1 cellular context compared by ENCODE assay signal in genomic region chr9:37415011-37415719, GRCh38.
A peak's percentile ranks its signal among the peaks of the same experiment; 100 is the strongest.
TF ChIP-seq lines count a peak whose summit lies in the region.

No MANE protein-coding gene starts in this region.

TF ChIP-seq in HepG2, 621 proteins besides CTCF, POLR2A, EP300 and RAD21 (continued from another document and continues in another):
- TF ChIP-seq ZMAT5 (CRISPR knock-in tag; IDR thresholded peaks at IDR 0.05; ENCODE audit: borderline replicate concordance, low read depth) (no peak), MAF1 (CRISPR knock-in tag; IDR thresholded peaks at IDR 0.05; ENCODE audit: borderline replicate concordance) (no peak), CEBPB (IDR thresholded peaks at IDR 0.05; ENCODE audit: borderline replicate concordance, low read depth, low read length) (no peak), JARID2 (CRISPR knock-in tag; IDR thresholded peaks at IDR 0.05; ENCODE audit: insufficient replicate concordance) (no peak), E2F1 (CRISPR knock-in tag; IDR thresholded peaks at IDR 0.05) (no peak), BCLAF1 (IDR thresholded peaks at IDR 0.05) (no peak), NR2F1 (CRISPR knock-in tag; IDR thresholded peaks at IDR 0.05) (no peak), MEF2D (CRISPR knock-in tag; IDR thresholded peaks at IDR 0.05) (no peak), MBD4 (IDR thresholded peaks at IDR 0.05; ENCODE audit: borderline replicate concordance, low read length) (no peak), EHMT2 (IDR thresholded peaks at IDR 0.05; ENCODE audit: borderline replicate concordance, low read depth, low read length) (peak; percentile 49; the same call in 1 of the 2 replicates), ZBTB49 (CRISPR knock-in tag; IDR thresholded peaks at IDR 0.05; ENCODE audit: borderline replicate concordance) (no peak), SAFB2 (CRISPR knock-in tag; IDR thresholded peaks at IDR 0.05; ENCODE audit: borderline replicate concordance, low read depth) (no peak), ZFP62 (CRISPR knock-in tag; IDR thresholded peaks at IDR 0.05) (no peak), MIER3 (CRISPR knock-in tag; IDR thresholded peaks at IDR 0.05; ENCODE audit: borderline replicate concordance) (no peak), ZNF503 (CRISPR knock-in tag; IDR thresholded peaks at IDR 0.05) (no peak), MYPOP (CRISPR knock-in tag; IDR thresholded peaks at IDR 0.05) (no peak), ZNF572 (CRISPR knock-in tag; IDR thresholded peaks at IDR 0.05) (no peak; the same call in 1 of the 2 replicates), U2AF1 (optimal IDR thresholded peaks at IDR 0.05; ENCODE audit: low read depth, low read length) (no peak), ZFP91 (CRISPR knock-in tag; IDR thresholded peaks at IDR 0.05; ENCODE audit: borderline replicate concordance) (no peak), MXD1 (CRISPR knock-in tag; IDR thresholded peaks at IDR 0.05) (no peak), ZNF614 (CRISPR knock-in tag; IDR thresholded peaks at IDR 0.05; ENCODE audit: borderline replicate concordance) (no peak), EED (CRISPR knock-in tag; IDR thresholded peaks at IDR 0.05) (no peak), ZKSCAN8 (CRISPR knock-in tag; IDR thresholded peaks at IDR 0.05; ENCODE audit: borderline replicate concordance) (no peak; the same call in 1 of the 2 replicates), PHF21A (CRISPR knock-in tag; IDR thresholded peaks at IDR 0.05) (peak; percentile 55; the same call in 1 of the 2 replicates), ZNF280B (CRISPR knock-in tag; IDR thresholded peaks at IDR 0.05; ENCODE audit: borderline replicate concordance) (no peak), ZNF674 (CRISPR knock-in tag; IDR thresholded peaks at IDR 0.05; ENCODE audit: low read depth) (no peak), ZSCAN9 (CRISPR knock-in tag; IDR thresholded peaks at IDR 0.05; ENCODE audit: borderline replicate concordance) (peak; percentile 41; the same call in 1 of the 2 replicates), ZFP41 (CRISPR knock-in tag; IDR thresholded peaks at IDR 0.05; ENCODE audit: borderline replicate concordance) (no peak), ZNF580 (CRISPR knock-in tag; IDR thresholded peaks at IDR 0.05; ENCODE audit: borderline replicate concordance, low read depth) (no peak), ZNF333 (CRISPR knock-in tag; IDR thresholded peaks at IDR 0.05; ENCODE audit: borderline replicate concordance) (no peak), ZNF382 (CRISPR knock-in tag; IDR thresholded peaks at IDR 0.05; ENCODE audit: borderline replicate concordance) (no peak), ZBTB38 (CRISPR knock-in tag; IDR thresholded peaks at IDR 0.05) (0 out of 2 replicates have a peak, but pooled peaks have one; percentile 27), NR2F2 (IDR thresholded peaks at IDR 0.05; ENCODE audit: borderline replicate concordance, low read depth) (no peak), GLI4 (CRISPR knock-in tag; IDR thresholded peaks at IDR 0.05; ENCODE audit: borderline replicate concordance) (no peak), TEF (CRISPR knock-in tag; IDR thresholded peaks at IDR 0.05) (no peak), ZNF558 (CRISPR knock-in tag; IDR thresholded peaks at IDR 0.05; ENCODE audit: borderline replicate concordance) (no peak), ZNF484 (CRISPR knock-in tag; IDR thresholded peaks at IDR 0.05; ENCODE audit: borderline replicate concordance, low read depth) (no peak), ZNF224 (CRISPR knock-in tag; IDR thresholded peaks at IDR 0.05) (no peak), AHR (CRISPR knock-in tag; IDR thresholded peaks at IDR 0.05) (no peak), HIVEP1 (CRISPR knock-in tag; IDR thresholded peaks at IDR 0.05) (no peak), AHDC1 (CRISPR knock-in tag; IDR thresholded peaks at IDR 0.05; ENCODE audit: borderline replicate concordance) (no peak)
